In the genomic region with DNA sequence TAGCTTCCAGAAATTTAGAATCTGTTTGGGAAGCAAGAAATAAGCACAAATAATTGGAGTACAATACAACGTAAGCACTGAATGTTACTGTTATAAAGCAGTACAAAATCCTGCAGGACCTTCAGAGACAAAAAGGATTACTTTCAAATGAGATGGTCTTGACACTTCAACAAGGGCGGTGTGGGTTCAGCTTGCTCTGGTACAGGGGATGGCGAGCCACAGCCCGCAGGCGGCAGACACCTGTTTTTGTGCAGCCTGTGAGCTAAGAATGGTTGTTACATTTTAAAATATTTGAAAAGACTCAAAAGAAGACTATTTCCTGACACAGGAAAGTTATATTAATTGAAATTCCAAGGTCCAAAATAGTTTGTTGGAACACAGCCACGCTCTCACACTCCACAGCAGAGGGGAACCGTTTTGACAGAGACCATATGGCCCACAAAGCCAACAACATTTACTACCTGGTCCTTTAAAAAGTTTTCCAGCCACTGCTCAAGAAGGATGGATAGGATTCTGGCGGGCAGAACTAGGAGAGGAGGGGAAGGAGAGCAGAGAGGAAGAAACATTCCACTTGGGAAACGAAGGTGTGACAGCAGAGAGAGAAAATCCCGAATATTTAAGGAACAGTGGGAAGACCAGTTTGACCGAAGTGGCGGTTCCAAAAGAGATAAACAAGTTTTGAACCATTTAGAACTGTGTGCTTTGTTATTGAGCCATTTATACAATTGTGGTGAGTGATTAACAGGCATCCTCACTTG, we compare ENCODE assay signal across 18 cellular contexts. TPM values are rescaled to one million over a fixed set of nuclear protein-coding genes. Genes with fewer than 3 reads are reported as not detected.
DNase-seq lines count a peak whose midpoint lies in the region; ATAC-seq and TF ChIP-seq lines count a peak whose summit lies in the region.
"Had no signal": no experiment of that assay in that cellular context is flagged by ENCODE, and none has a peak within 500 bp of the region (broad histone marks: within the 10 kb centered on the region; RNA-seq: fewer than 3 reads in every experiment).

No MANE protein-coding gene starts in this region.

- peaks cover 23% of the 10 kb centered on the region for H3K4me1 Mint-ChIP-seq in activated T-cell treated with anti-CD3 and anti-CD28 coated beads, Interleukin-2, amount 50 U/mL, for 72 hours (ENCODE audit: low read depth)
- H3K4me1 Mint-ChIP-seq in central memory CD8-positive, alpha-beta T cell, result peaks cover 50% of the 10 kb centered on the region

- H3K27ac Mint-ChIP-seq in activated T-cell treated with anti-CD3 and anti-CD28 coated beads, Interleukin-2, amount 50 U/mL, for 72 hours, result peak overlapping the region; percentile 15
- peak overlapping the region; percentile 67 for H3K27ac Mint-ChIP-seq in central memory CD8-positive, alpha-beta T cell (ENCODE audit: low read depth)
- H3K27ac Mint-ChIP-seq: activated naive CD8-positive, alpha-beta T cell treated with anti-CD3 and anti-CD28 coated beads, Interleukin-2, amount 10 ng/mL, durations not matched to agents 7 days and 5 days; stimulated activated effector memory CD8-positive, alpha-beta T cell treated with anti-CD3 and anti-CD28 coated beads, Interleukin-12 subunit alpha, Interleukin-12 subunit beta, amount 100 ng/mL, for 72 hours had no signal

- H3K27me3 Mint-ChIP-seq in activated T-cell treated with anti-CD3 and anti-CD28 coated beads, Interleukin-2, amount 50 U/mL, for 72 hours (ENCODE audit: low read depth), result no peaks in the 10 kb centered on the region
- H3K27me3 Mint-ChIP-seq in central memory CD8-positive, alpha-beta T cell, result no peaks in the 10 kb centered on the region
- H3K27me3 Mint-ChIP-seq: activated naive CD8-positive, alpha-beta T cell treated with anti-CD3 and anti-CD28 coated beads, Interleukin-2, amount 10 ng/mL, durations not matched to agents 7 days and 5 days had no signal

- no peak for TF ChIP-seq CTCF in dorsolateral prefrontal cortex (IDR thresholded peaks at IDR 0.05 in 54 of 56, conservative IDR thresholded peaks at IDR 0.05 in 2 of 56; ENCODE audit: low read depth in 1 of 56, partially characterized antibody in 56 of 56)

- H3K4me3 Mint-ChIP-seq in activated T-cell treated with anti-CD3 and anti-CD28 coated beads, Interleukin-2, amount 50 U/mL, for 72 hours, result no peak overlapping the region
- no peak overlapping the region for H3K4me3 Mint-ChIP-seq in central memory CD8-positive, alpha-beta T cell
- H3K4me3 Mint-ChIP-seq: activated naive CD8-positive, alpha-beta T cell treated with anti-CD3 and anti-CD28 coated beads, Interleukin-2, amount 10 ng/mL, durations not matched to agents 7 days and 5 days; activated T-cell treated with anti-CD3 and anti-CD28 coated beads, Interleukin-2, amount 50 U/mL, for 4 hours; stimulated activated effector memory CD8-positive, alpha-beta T cell treated with anti-CD3 and anti-CD28 coated beads, Interleukin-12 subunit alpha, Interleukin-12 subunit beta, amount 100 ng/mL, for 72 hours had no signal

- H3K4me1 ChIP-seq in stomach smooth muscle (ENCODE audit: control insufficient read depth, insufficient read depth, low read length), result peaks cover 22% of the 10 kb centered on the region

- H3K27me3 ChIP-seq in stomach smooth muscle (ENCODE audit: control insufficient read depth in 1 of 2, insufficient read depth in 2 of 2, low read length in 2 of 2), result no peaks in the 10 kb centered on the region
- H3K27me3 ChIP-seq in dorsolateral prefrontal cortex, result no peaks in the 10 kb centered on the region

- peak overlapping the region; percentile 38 for H3K27ac ChIP-seq in stomach smooth muscle (ENCODE audit: low read length)
- H3K27ac ChIP-seq in dorsolateral prefrontal cortex, result no peak overlapping the region

- intact Hi-C loops in dorsolateral prefrontal cortex (cut with DNase I), result no loop called here

- peak overlapping the region; percentile 2 to 40 for H3K4me3 ChIP-seq in stomach smooth muscle (ENCODE audit: low read length in 2 of 2)
- H3K4me3 ChIP-seq in dorsolateral prefrontal cortex, result no peak overlapping the region

- ATAC-seq in activated T-cell treated with anti-CD3 and anti-CD28 coated beads, Interleukin-2, amount 50 U/mL, for 72 hours (replicated peaks in 1 of 2), result no peak
- ATAC-seq in central memory CD8-positive, alpha-beta T cell (replicated peaks; ENCODE audit: extremely low read depth, poor library complexity, severe bottlenecking), result no peak
- no peak for ATAC-seq in GM21526 (IDR thresholded peaks at IDR 0.05; ENCODE audit: low FRiP score, unreplicated experiment)
- ATAC-seq: activated T-cell treated with anti-CD3 and anti-CD28 coated beads, Interleukin-2, amount 50 U/mL, for 4 hours; stimulated activated effector memory CD8-positive, alpha-beta T cell treated with anti-CD3 and anti-CD28 coated beads, Interleukin-12 subunit alpha, Interleukin-12 subunit beta, amount 100 ng/mL, for 72 hours had no signal

- H3K9ac ChIP-seq in stomach smooth muscle (ENCODE audit: low read length in 2 of 2), result peak overlapping the region in 1 of 2 donors; percentile 5

- H3K9me3 ChIP-seq in stomach smooth muscle (ENCODE audit: control insufficient read depth in 2 of 2, low read length in 2 of 2), result no peaks in the 10 kb centered on the region

- peaks cover 3 to 5% of the 10 kb centered on the region in 2 donors for H3K36me3 Mint-ChIP-seq in activated T-cell treated with anti-CD3 and anti-CD28 coated beads, Interleukin-2, amount 50 U/mL, for 72 hours (ENCODE audit: insufficient read depth in 2 of 2)
- peaks cover 6% of the 10 kb centered on the region for H3K36me3 Mint-ChIP-seq in central memory CD8-positive, alpha-beta T cell (ENCODE audit: insufficient read depth)

- no peaks in the 10 kb centered on the region for H3K36me3 ChIP-seq in stomach smooth muscle (ENCODE audit: control insufficient read depth in 2 of 2, insufficient read depth in 2 of 2, low read length in 2 of 2)

- in situ Hi-C loops in ACHN (cut with HindIII; ENCODE audit: low pct_ligation_motif_present, low pct_unique_long_range_greater_than_20kb, low sequenced_read_pairs), result no loop called here

- no peak for DNase-seq in activated T-cell treated with anti-CD3 and anti-CD28 coated beads, Interleukin-2, amount 50 U/mL, for 72 hours
- DNase-seq in activated T-cell treated with anti-CD3 and anti-CD28 coated beads, Interleukin-2, amount 50 U/mL, for 1 hour, result no peak
- no peak for DNase-seq in central memory CD8-positive, alpha-beta T cell (ENCODE audit: low spot score in 2 of 2)
- peak; percentile 20 for DNase-seq in left kidney (ENCODE audit: low read depth, low spot score)
- DNase-seq in dorsolateral prefrontal cortex, result no peak
- DNase-seq in ACHN, result no peak
- DNase-seq: activated CD4-positive, alpha-beta T cell treated with anti-CD3 and anti-CD28 coated beads, Interleukin-2, amount 50 U/mL, for 4 hours; activated naive CD8-positive, alpha-beta T cell treated with anti-CD3 and anti-CD28 coated beads, Interleukin-2, amount 10 ng/mL, durations not matched to agents 7 days and 5 days; activated T-cell treated with anti-CD3 and anti-CD28 coated beads, Interleukin-2, amount 50 U/mL, for 4 hours; C1 segment of cervical spinal cord; effector memory CD4-positive, alpha-beta T cell; HCEC 1CT; left colon; NCI-H1417; stimulated activated CD4-positive, alpha-beta T cell treated with anti-CD3 and anti-CD28 coated beads, Interleukin-12 subunit alpha, Interleukin-12 subunit beta, amount 100 ng/mL, for 4 hours had no signal

- no peaks in the 10 kb centered on the region for H3K9me3 Mint-ChIP-seq in activated T-cell treated with anti-CD3 and anti-CD28 coated beads, Interleukin-2, amount 50 U/mL, for 72 hours
- H3K9me3 Mint-ChIP-seq in central memory CD8-positive, alpha-beta T cell, result no peaks in the 10 kb centered on the region
- H3K9me3 Mint-ChIP-seq: activated naive CD8-positive, alpha-beta T cell treated with anti-CD3 and anti-CD28 coated beads, Interleukin-2, amount 10 ng/mL, durations not matched to agents 7 days and 5 days; activated T-cell treated with anti-CD3 and anti-CD28 coated beads, Interleukin-2, amount 50 U/mL, for 4 hours; stimulated activated effector memory CD8-positive, alpha-beta T cell treated with anti-CD3 and anti-CD28 coated beads, Interleukin-12 subunit alpha, Interleukin-12 subunit beta, amount 100 ng/mL, for 72 hours had no signal

RNA-seq across cellular contexts. Expression of a gene that starts 6.3 kb away (rescaled TPM):
- total RNA-seq in activated T-cell treated with anti-CD3 and anti-CD28 coated beads, Interleukin-2, amount 50 U/mL, for 72 hours, result 1 to 10 TPM; 5.4 to 5.5 TPM
- 10 to 100 TPM; 11.0 to 30.1 (median 17.7) TPM for total RNA-seq in dorsolateral prefrontal cortex

Comparison
In these comparisons a context has a peak if more than half of its experiments do, and no peak if none do; other contexts are left out.
1. H3K4me3 ChIP-seq: peak in stomach smooth muscle (2 of 2); none in dorsolateral prefrontal cortex (0 of 59).